12 cellular contexts compared by ENCODE assay signal in genomic region chr10:133123746-133124356, GRCh38. TPM values are rescaled to one million over a fixed set of nuclear protein-coding genes. Genes with fewer than 3 reads are reported as not detected.
"Had no signal": no experiment of that assay in that cellular context is flagged by ENCODE, and none has a peak within 500 bp of the region (broad histone marks: within the 10 kb centered on the region; RNA-seq: fewer than 3 reads in every experiment).

No MANE protein-coding gene starts in this region.

- H3K9me3 Mint-ChIP-seq: type B pancreatic cell had no signal

- H3K4me1 Mint-ChIP-seq: activated B cell treated with CpG ODN at 0.5 μM for 24 hours had no signal

- H3K4me3 Mint-ChIP-seq: activated B cell treated with CpG ODN at 0.5 μM for 24 hours; activated T-cell treated with anti-CD3 and anti-CD28 coated beads, Interleukin-2, amount 50 U/mL, for 24 hours; nephron progenitor cell; stimulated activated naive B cell treated with anti-CD40 and anti-IgM and Interleukin-4, amounts not matched to agents 10 μg/mL and 1 μg/mL and 100 μg/mL, for 72 hours; type B pancreatic cell had no signal

- H3K36me3 Mint-ChIP-seq: activated naive CD4-positive, alpha-beta T cell treated with anti-CD3 and anti-CD28 coated beads, Interleukin-2, amount 50 U/mL, for 72 hours; T-cell; type B pancreatic cell had no signal

- DNase-seq: activated B cell treated with CpG ODN at 0.5 μM for 24 hours; activated CD4-positive, alpha-beta T cell treated with anti-CD3 and anti-CD28 coated beads, Interleukin-2, amount 50 U/mL, for 4 hours; activated effector memory CD4-positive, alpha-beta T cell treated with anti-CD3 and anti-CD28 coated beads, Interleukin-2, amount 50 U/mL, for 16 hours; activated T-cell treated with anti-CD3 and anti-CD28 coated beads, Interleukin-2, amount 50 U/mL, for 24 hours; stimulated activated naive B cell treated with anti-CD40 and anti-IgM and Interleukin-4, amounts not matched to agents 10 μg/mL and 1 μg/mL and 100 μg/mL, for 72 hours had no signal

- H3K27ac Mint-ChIP-seq: activated B cell treated with CpG ODN at 0.5 μM for 24 hours; activated naive CD4-positive, alpha-beta T cell treated with anti-CD3 and anti-CD28 coated beads, Interleukin-2, amount 50 U/mL, for 72 hours; activated T-cell treated with anti-CD3 and anti-CD28 coated beads, Interleukin-2, amount 50 U/mL, for 24 hours; nephron progenitor cell; stimulated activated naive B cell treated with anti-CD40 and anti-IgM and Interleukin-4, amounts not matched to agents 10 μg/mL and 1 μg/mL and 100 μg/mL, for 72 hours; T-cell; type B pancreatic cell had no signal

RNA-seq across cellular contexts. Expression of gene ADGRA1, which starts 36.1 kb away (rescaled TPM):
- total RNA-seq: activated B cell treated with CpG ODN at 0.5 μM for 24 hours; activated naive CD4-positive, alpha-beta T cell treated with anti-CD3 and anti-CD28 coated beads, Interleukin-2, amount 50 U/mL, for 72 hours; dermis microvascular lymphatic vessel endothelial cell; esophagus mucosa; glomerular endothelial cell; T-cell had no signal

RNA-seq across cellular contexts. Expression of gene KNDC1, which starts 36.2 kb away (rescaled TPM):
- total RNA-seq: glomerular endothelial cell had no signal
